ENCODE assay signal across 12 cellular contexts in the genomic region with DNA sequence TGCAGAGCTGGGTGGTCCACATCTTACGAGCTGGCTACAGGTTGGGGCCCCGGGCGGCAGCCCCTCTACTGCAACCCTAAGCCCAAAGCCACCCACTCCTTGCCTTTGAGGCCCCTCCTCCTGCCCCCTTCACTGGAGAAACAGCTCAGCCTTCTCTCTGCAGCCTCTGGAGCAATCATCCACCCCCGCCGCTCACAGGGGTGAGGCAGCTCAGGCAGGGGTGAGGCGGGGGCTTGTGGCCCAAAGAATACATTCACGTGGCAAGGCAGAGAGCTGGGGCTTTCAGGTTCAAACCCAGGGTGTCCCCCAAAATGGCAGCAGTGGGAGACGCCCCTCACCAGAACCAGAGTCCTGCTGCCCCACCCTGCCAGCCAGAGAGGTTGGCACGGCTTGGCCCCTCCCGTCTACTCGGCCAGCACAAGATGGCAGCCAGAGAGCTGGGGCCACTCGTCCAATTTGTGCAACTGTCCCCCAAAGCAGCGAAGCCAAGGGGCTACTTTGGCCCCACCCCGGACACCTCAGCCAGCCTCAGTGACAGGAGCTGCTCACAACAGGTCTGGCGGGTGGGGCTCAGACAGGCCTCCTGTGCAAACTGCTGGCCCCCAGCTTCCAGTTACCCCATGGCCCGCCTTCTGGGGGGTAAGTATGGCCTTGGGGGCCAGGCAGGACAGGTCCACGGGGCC. TPM values are rescaled to one million over a fixed set of nuclear protein-coding genes. Genes with fewer than 3 reads are reported as not detected.
DNase-seq lines count a peak whose midpoint lies in the region; ATAC-seq, FAIRE-seq and TF ChIP-seq lines count a peak whose summit lies in the region.
"Had no signal": no experiment of that assay in that cellular context is flagged by ENCODE, and none has a peak within 500 bp of the region (broad histone marks: within the 10 kb centered on the region; RNA-seq: fewer than 3 reads in every experiment).

No MANE protein-coding gene starts in this region.

- H3K9me3 Mint-ChIP-seq in neural crest cell: no peaks in the 10 kb centered on the region
- H3K9me3 Mint-ChIP-seq: CD8-positive, alpha-beta T cell had no signal

- H3K9me1 ChIP-seq in K562 (ENCODE audit: control insufficient read depth, insufficient read depth, low read length): no peaks in the 10 kb centered on the region

- H3K36me3 ChIP-seq in A673 (ENCODE audit: insufficient read depth, low read length, poor library complexity, severe bottlenecking) (peaks cover 88% of the 10 kb centered on the region), K562 (ENCODE audit: control insufficient read depth, insufficient read depth, low read length) (peaks cover 95% of the 10 kb centered on the region; the same call in 2 of the 3 replicates)

- no peak for TF ChIP-seq EP300 in K562 (IDR thresholded peaks at IDR 0.05; ENCODE audit: low read length)

- peak overlapping the region in 1 of 2 experiments; percentile 86; a peak in 2 of 4 replicates for H3K9ac ChIP-seq in K562 (ENCODE audit: insufficient read depth in 1 of 2, low read depth in 2 of 2, low read length in 2 of 2)

- BruUV-seq in A673 (replicated peaks; lab: Mats Ljungman, UMichigan): no TSS peak
- no TSS peak for BruUV-seq in K562 (replicated peaks; lab: Mats Ljungman, UMichigan)

- no peak for DNase-seq in A673 (ENCODE audit: low spot score)
- peak in 2 of 4 experiments; percentile 33 to 50 for DNase-seq in K562 (ENCODE audit: extremely low read depth in 1 of 4, low spot score in 3 of 4)
- no peak for DNase-seq in neural crest cell (ENCODE audit: low read depth, low spot score)
- no peak for DNase-seq in NOMO-1 treated with dmso at 0.1 percent for 144 hours (lab: John Stamatoyannopoulos, UW; ENCODE audit: unreplicated experiment)
- DNase-seq in NCI-H524 (lab: John Stamatoyannopoulos, UW): no peak
- no peak for DNase-seq in GM03348 (ENCODE audit: low spot score)
- no peak for DNase-seq in NCI-H146 treated with DMSO at 0.1 percent for 48 hours (lab: John Stamatoyannopoulos, UW; ENCODE audit: unreplicated experiment)
- DNase-seq: activated T-cell treated with anti-CD3 and anti-CD28 coated beads for 4 hours; CD8-positive, alpha-beta T cell; NCI-H2171 had no signal

- FAIRE-seq in K562 (lab: Jason Lieb, UNC): no peak
- FAIRE-seq: bronchial epithelial cell had no signal

- CTCF ChIA-PET in A673 (lab: Charles Lee): interaction anchor here (1.1 kb wide), 1 partner anchor 12 kb away, joined by 6 read pairs; no protein-coding TSS in a partner anchor
- CTCF ChIA-PET in K562 (lab: Yijun Ruan, JAX; ENCODE audit: low intra/inter-chr PET ratio): interaction anchor here (0.6 kb wide), 1 partner anchor 67 kb away, joined by 3 read pairs; no protein-coding TSS in a partner anchor

- H3K4me3 ChIP-seq in A673 (ENCODE audit: low read depth, low read length, poor library complexity, severe bottlenecking) (no peak overlapping the region), K562 (no peak overlapping the region)

- H3K27me3 ChIP-seq in A673 (replicated peaks; ENCODE audit: insufficient read depth, low read depth, low read length, poor library complexity): no peaks in the 10 kb centered on the region
- H3K27me3 ChIP-seq in K562 (ENCODE audit: control insufficient read depth in 2 of 2, insufficient read depth in 2 of 2, low read length in 2 of 2): no peaks in the 10 kb centered on the region

- TF ChIP-seq CTCF in A673 (conservative IDR thresholded peaks at IDR 0.05; ENCODE audit: low read depth, low read length) (no peak), K562 (IDR thresholded peaks at IDR 0.05 in 2 of 3, conservative IDR thresholded peaks at IDR 0.05 in 1 of 3; ENCODE audit: insufficient read depth in 2 of 3, low read depth in 1 of 3, low read length in 3 of 3) (no peak), neural crest cell (conservative IDR thresholded peaks at IDR 0.05) (no peak)

- H3K27ac ChIP-seq in A673 (ENCODE audit: low read depth, low read length, poor library complexity, severe bottlenecking) (peak overlapping the region; percentile 30), K562 (ENCODE audit: extremely low read depth, low read depth, low read length) (peak overlapping the region; percentile 20; the same call in 1 of the 3 replicates)

- H4K20me1 ChIP-seq in K562 (replicated peaks; ENCODE audit: control insufficient read depth, insufficient read depth, low read length): peaks cover 22% of the 10 kb centered on the region; the same call in 1 of the 2 replicates

- no peak overlapping the region for H2AFZ ChIP-seq in K562 (ENCODE audit: low read depth, low read length)

- H3K36me3 Mint-ChIP-seq in neural crest cell (ENCODE audit: low read depth): peaks cover 8% of the 10 kb centered on the region

- H3K4me1 ChIP-seq in A673 (ENCODE audit: insufficient read depth, low read length, poor library complexity, severe bottlenecking) (peaks cover 13% of the 10 kb centered on the region), K562 (replicated peaks in 1 of 2; ENCODE audit: control insufficient read depth in 2 of 2, insufficient read depth in 2 of 2, low read length in 2 of 2) (peaks cover 4 to 90% of the 10 kb centered on the region in 2 experiments)

- intact Hi-C loops in A673 (cut with micrococcal nuclease; ENCODE audit: unreplicated experiment) (no loop called here), K562 (cut with micrococcal nuclease) (no loop called here)

- POLR2A ChIA-PET in A673 (lab: Charles Lee; ENCODE audit: low non-redundant PET): interaction anchor here (0.6 kb wide), 1 partner anchor 48 kb away, joined by 13 read pairs; no protein-coding TSS in a partner anchor
- POLR2A ChIA-PET in K562 (lab: Yijun Ruan, JAX): interaction anchor here (0.6 to 2.4 kb wide), 14 partner anchors 10 to 252 kb away, joined by 3 to 16 read pairs (median 4); partner anchors contain the start of genes MOSPD3 and ZCWPW1

- WGBS in K562 (ENCODE audit: insufficient coverage, low coverage, missing lambda C conversion rate): 84% methylated on average over 16 of the region's 17 CpGs

- no peaks in the 10 kb centered on the region for H3K27me3 Mint-ChIP-seq in neural crest cell (ENCODE audit: low read depth)

- H3K9me3 ChIP-seq in A673 (ENCODE audit: low read depth, low read length, poor library complexity, severe bottlenecking) (no peaks in the 10 kb centered on the region), K562 (replicated peaks; ENCODE audit: control insufficient read depth, insufficient read depth, low read depth, low read length) (no peaks in the 10 kb centered on the region)

- peak; percentile 41 for TF ChIP-seq POLR2A in GM18505 (IDR thresholded peaks at IDR 0.05; ENCODE audit: borderline replicate concordance, extremely low read depth, insufficient read depth, insufficient read length)
- peak; percentile 65 for TF ChIP-seq POLR2A in K562 (conservative IDR thresholded peaks at IDR 0.05)

- no peak overlapping the region for H3K4me2 ChIP-seq in K562 (ENCODE audit: insufficient read depth, low read length)

- H3K27ac Mint-ChIP-seq in neural crest cell (ENCODE audit: unreplicated experiment): no peak overlapping the region

- H3K4me3 Mint-ChIP-seq in neural crest cell: peak overlapping the region; percentile 73
- H3K4me3 Mint-ChIP-seq: CD8-positive, alpha-beta T cell had no signal

- in situ Hi-C loops in K562 (cut with MboI): no loop called here

- TF ChIP-seq RAD21 in K562 (CRISPR knock-in tag; conservative IDR thresholded peaks at IDR 0.05 in 1 of 2, IDR thresholded peaks at IDR 0.05 in 1 of 2): no peak

- peaks cover 25% of the 10 kb centered on the region for H3K79me2 ChIP-seq in K562 (ENCODE audit: control insufficient read depth, insufficient read depth, low read length)

- no peak for ATAC-seq in GM18505 (IDR thresholded peaks at IDR 0.05; ENCODE audit: unreplicated experiment)
- ATAC-seq in K562: peak; percentile 14
- ATAC-seq: CD8-positive, alpha-beta T cell had no signal

- H3K4me1 Mint-ChIP-seq in neural crest cell: peaks cover 9% of the 10 kb centered on the region

RNA-seq across cellular contexts. Expression of gene GNB2, which starts 7.2 kb away (rescaled TPM):
- total RNA-seq in A673 (2021): 225 and 243 TPM in 2 replicates
- total RNA-seq in K562 (2011; cell fraction: chromatin; rRNA removed; ENCODE audit: low replicate concordance): 52.2 and 165 TPM in 2 replicates
- 119 and 144 TPM in 2 replicates for total RNA-seq in K562 (2011; cell fraction: nucleolus; rRNA removed)
- 70.5 and 76.0 TPM in 2 replicates for total RNA-seq in K562 (2011; cell fraction: nucleoplasm; rRNA removed)
- 125 and 171 TPM in 2 replicates for total RNA-seq in K562 (2014; rRNA removed)
- total RNA-seq in K562 (2014; rRNA removed; fragmentation: Illumina TruSeq; extraction: Trizol): 25.4 and 37.1 TPM in 2 replicates
- 74.1 and 78.5 TPM in 2 replicates for total RNA-seq in K562 (2015; rRNA removed; fragmentation: Illumina TruSeq; extraction: Trizol)
- 320 and 323 TPM in 2 replicates for total RNA-seq in K562 (2021)
- polyA plus RNA-seq in K562 (2011; rRNA removed): 83.8 and 104 TPM in 2 replicates
- 142 and 275 TPM in 2 replicates for polyA plus RNA-seq in K562 (2011; cell fraction: cytosol; rRNA removed)
- 125 and 179 TPM in 2 replicates for polyA plus RNA-seq in K562 (2011; cell fraction: nucleus; rRNA removed)
- polyA plus RNA-seq in K562 (2012): 243 and 314 TPM in 2 replicates
- 212 and 251 TPM in 2 replicates for polyA plus RNA-seq in K562 (2014; fragmentation: Illumina TruSeq; extraction: Trizol)
- polyA plus RNA-seq in K562 (2014; fragmentation: Nextera tagmentation; extraction: Ambion mirVana): 1 to 10 TPM in 1 of 2 experiments, under 1 TPM in 1; 0.65 to 5.2 TPM
- 189 and 193 TPM in 2 replicates for polyA plus RNA-seq in K562 (2014; rRNA removed)
- 21.4 and 50.9 TPM in 2 replicates for polyA minus RNA-seq in K562 (2011; rRNA and poly(A)+ RNA removed)
- 89.4 and 98.0 TPM in 2 replicates for polyA minus RNA-seq in K562 (2011; cell fraction: cytosol; rRNA and poly(A)+ RNA removed)
- 23.0 and 27.4 TPM in 2 replicates for polyA minus RNA-seq in K562 (2011; cell fraction: nucleus; rRNA and poly(A)+ RNA removed)
- 215 and 229 TPM in 2 replicates for total RNA-seq in neural crest cell

RNA-seq across cellular contexts. Expression of gene GIGYF1, which starts 13.3 kb away (rescaled TPM):
- total RNA-seq in A673 (2021) (47.4 and 51.9 TPM in 2 replicates), K562 (2014; rRNA removed) (30.6 and 33.6 TPM in 2 replicates), K562 (2014; rRNA removed; fragmentation: Illumina TruSeq; extraction: Trizol) (7.7 and 8.0 TPM in 2 replicates), K562 (2015; rRNA removed; fragmentation: Illumina TruSeq; extraction: Trizol) (20.0 and 21.0 TPM in 2 replicates), K562 (2021) (57.8 and 76.2 TPM in 2 replicates), neural crest cell (71.8 and 82.9 TPM in 2 replicates)
- 84.5 and 200 TPM in 2 replicates for total RNA-seq in K562 (2011; cell fraction: chromatin; rRNA removed; ENCODE audit: low replicate concordance)
- total RNA-seq in K562 (2011; cell fraction: nucleolus; rRNA removed): 145 and 152 TPM in 2 replicates
- total RNA-seq in K562 (2011; cell fraction: nucleoplasm; rRNA removed): 94.7 and 102 TPM in 2 replicates
- polyA plus RNA-seq in K562 (2011; rRNA removed) (9.7 and 12.7 TPM in 2 replicates), K562 (2014; fragmentation: Illumina TruSeq; extraction: Trizol) (16.8 and 24.3 TPM in 2 replicates), K562 (2014; fragmentation: Nextera tagmentation; extraction: Ambion mirVana) (1 to 10 TPM in 1 of 2 experiments, under 1 TPM in 1; 0.56 to 1.6 TPM), K562 (2014; rRNA removed) (39.5 and 59.2 TPM in 2 replicates)
- polyA plus RNA-seq in K562 (2011; cell fraction: cytosol; rRNA removed): 7.7 and 14.4 TPM in 2 replicates
- 110 and 242 TPM in 2 replicates for polyA plus RNA-seq in K562 (2011; cell fraction: nucleus; rRNA removed)
- 26.8 and 38.9 TPM in 2 replicates for polyA plus RNA-seq in K562 (2012)
- 3.1 and 4.1 TPM in 2 replicates for polyA minus RNA-seq in K562 (2011; rRNA and poly(A)+ RNA removed)
- 11.6 and 11.9 TPM in 2 replicates for polyA minus RNA-seq in K562 (2011; cell fraction: cytosol; rRNA and poly(A)+ RNA removed)
- polyA minus RNA-seq in K562 (2011; cell fraction: nucleus; rRNA and poly(A)+ RNA removed): 40.9 and 52.5 TPM in 2 replicates

RNA-seq across cellular contexts. Expression of gene ACTL6B, which starts 24.5 kb away (rescaled TPM):
- 0.31 TPM in 1 of 2 replicates, not detected in the other for total RNA-seq in A673 (2021)
- not detected in 2 replicates for total RNA-seq in K562 (2011; cell fraction: chromatin; rRNA removed; ENCODE audit: low replicate concordance)
- total RNA-seq in K562 (2011; cell fraction: nucleolus; rRNA removed): not detected in 2 replicates
- total RNA-seq in K562 (2011; cell fraction: nucleoplasm; rRNA removed): not detected in 2 replicates
- total RNA-seq in K562 (2014; rRNA removed): not detected in 2 replicates
- not detected in 2 replicates for total RNA-seq in K562 (2014; rRNA removed; fragmentation: Illumina TruSeq; extraction: Trizol)
- total RNA-seq in K562 (2015; rRNA removed; fragmentation: Illumina TruSeq; extraction: Trizol): not detected in 2 replicates
- total RNA-seq in K562 (2021): not detected in 2 replicates
- not detected in 2 replicates for polyA plus RNA-seq in K562 (2011; rRNA removed)
- polyA plus RNA-seq in K562 (2011; cell fraction: cytosol; rRNA removed): not detected in 2 replicates
- not detected in 2 replicates for polyA plus RNA-seq in K562 (2011; cell fraction: nucleus; rRNA removed)
- polyA plus RNA-seq in K562 (2012): not detected in 2 replicates
- polyA plus RNA-seq in K562 (2014; fragmentation: Illumina TruSeq; extraction: Trizol): not detected in 2 replicates
- polyA plus RNA-seq in K562 (2014; fragmentation: Nextera tagmentation; extraction: Ambion mirVana): not detected
- polyA plus RNA-seq in K562 (2014; rRNA removed): not detected in 2 replicates
- polyA minus RNA-seq in K562 (2011; rRNA and poly(A)+ RNA removed): not detected in 2 replicates
- polyA minus RNA-seq in K562 (2011; cell fraction: cytosol; rRNA and poly(A)+ RNA removed): not detected in 2 replicates
- not detected in 2 replicates for polyA minus RNA-seq in K562 (2011; cell fraction: nucleus; rRNA and poly(A)+ RNA removed)
- 2.4 and 3.1 TPM in 2 replicates for total RNA-seq in neural crest cell
- total RNA-seq: bronchial epithelial cell; CD8-positive, alpha-beta T cell had no signal

RNA-seq across cellular contexts. Expression of gene POP7, which starts 25.2 kb away (rescaled TPM):
- total RNA-seq in A673 (2021) (68.8 and 72.6 TPM in 2 replicates), K562 (2014; rRNA removed) (150 and 214 TPM in 2 replicates), K562 (2014; rRNA removed; fragmentation: Illumina TruSeq; extraction: Trizol) (46.7 and 49.9 TPM in 2 replicates), K562 (2015; rRNA removed; fragmentation: Illumina TruSeq; extraction: Trizol) (115 TPM in 2 replicates), K562 (2021) (109 TPM in 2 replicates), neural crest cell (64.1 and 67.9 TPM in 2 replicates)
- 7.9 and 28.1 TPM in 2 replicates for total RNA-seq in K562 (2011; cell fraction: chromatin; rRNA removed; ENCODE audit: low replicate concordance)
- 39.7 and 46.0 TPM in 2 replicates for total RNA-seq in K562 (2011; cell fraction: nucleolus; rRNA removed)
- total RNA-seq in K562 (2011; cell fraction: nucleoplasm; rRNA removed): 24.5 and 27.6 TPM in 2 replicates
- polyA plus RNA-seq in K562 (2011; rRNA removed) (43.3 and 68.9 TPM in 2 replicates), K562 (2014; fragmentation: Illumina TruSeq; extraction: Trizol) (46.0 and 87.4 TPM in 2 replicates), K562 (2014; fragmentation: Nextera tagmentation; extraction: Ambion mirVana) (10 to 100 TPM; 11.5 to 27.1 TPM), K562 (2014; rRNA removed) (163 and 191 TPM in 2 replicates)
- polyA plus RNA-seq in K562 (2011; cell fraction: cytosol; rRNA removed): 72.5 and 209 TPM in 2 replicates
- 33.6 and 51.3 TPM in 2 replicates for polyA plus RNA-seq in K562 (2011; cell fraction: nucleus; rRNA removed)
- polyA plus RNA-seq in K562 (2012): 73.1 and 110 TPM in 2 replicates
- 7.4 and 14.3 TPM in 2 replicates for polyA minus RNA-seq in K562 (2011; rRNA and poly(A)+ RNA removed)
- polyA minus RNA-seq in K562 (2011; cell fraction: cytosol; rRNA and poly(A)+ RNA removed): 17.0 and 39.1 TPM in 2 replicates
- 11.8 and 12.6 TPM in 2 replicates for polyA minus RNA-seq in K562 (2011; cell fraction: nucleus; rRNA and poly(A)+ RNA removed)

RNA-seq across cellular contexts. Expression of gene TFR2, which starts 39.4 kb away (rescaled TPM):
- total RNA-seq in A673 (2021) (1.4 and 2.0 TPM in 2 replicates), K562 (2014; rRNA removed) (71.6 and 92.0 TPM in 2 replicates), K562 (2014; rRNA removed; fragmentation: Illumina TruSeq; extraction: Trizol) (16.3 and 21.7 TPM in 2 replicates), K562 (2015; rRNA removed; fragmentation: Illumina TruSeq; extraction: Trizol) (40.8 and 44.0 TPM in 2 replicates), K562 (2021) (121 and 123 TPM in 2 replicates), neural crest cell (1.7 and 2.4 TPM in 2 replicates)
- 166 and 461 TPM in 2 replicates for total RNA-seq in K562 (2011; cell fraction: chromatin; rRNA removed; ENCODE audit: low replicate concordance)
- total RNA-seq in K562 (2011; cell fraction: nucleolus; rRNA removed): 349 and 384 TPM in 2 replicates
- 215 and 227 TPM in 2 replicates for total RNA-seq in K562 (2011; cell fraction: nucleoplasm; rRNA removed)
- polyA plus RNA-seq in K562 (2011; rRNA removed) (51.1 and 65.2 TPM in 2 replicates), K562 (2014; fragmentation: Illumina TruSeq; extraction: Trizol) (55.3 and 63.5 TPM in 2 replicates), K562 (2014; fragmentation: Nextera tagmentation; extraction: Ambion mirVana) (1 to 10 TPM; 3.8 to 4.7 TPM), K562 (2014; rRNA removed) (82.0 and 88.6 TPM in 2 replicates)
- polyA plus RNA-seq in K562 (2011; cell fraction: cytosol; rRNA removed): 41.2 and 121 TPM in 2 replicates
- 267 and 470 TPM in 2 replicates for polyA plus RNA-seq in K562 (2011; cell fraction: nucleus; rRNA removed)
- 124 and 131 TPM in 2 replicates for polyA plus RNA-seq in K562 (2012)
- polyA minus RNA-seq in K562 (2011; rRNA and poly(A)+ RNA removed): 12.8 and 26.7 TPM in 2 replicates
- 58.1 and 69.5 TPM in 2 replicates for polyA minus RNA-seq in K562 (2011; cell fraction: cytosol; rRNA and poly(A)+ RNA removed)
- 62.4 and 89.8 TPM in 2 replicates for polyA minus RNA-seq in K562 (2011; cell fraction: nucleus; rRNA and poly(A)+ RNA removed)
- total RNA-seq: bronchial epithelial cell had no signal
